In the genomic region with DNA sequence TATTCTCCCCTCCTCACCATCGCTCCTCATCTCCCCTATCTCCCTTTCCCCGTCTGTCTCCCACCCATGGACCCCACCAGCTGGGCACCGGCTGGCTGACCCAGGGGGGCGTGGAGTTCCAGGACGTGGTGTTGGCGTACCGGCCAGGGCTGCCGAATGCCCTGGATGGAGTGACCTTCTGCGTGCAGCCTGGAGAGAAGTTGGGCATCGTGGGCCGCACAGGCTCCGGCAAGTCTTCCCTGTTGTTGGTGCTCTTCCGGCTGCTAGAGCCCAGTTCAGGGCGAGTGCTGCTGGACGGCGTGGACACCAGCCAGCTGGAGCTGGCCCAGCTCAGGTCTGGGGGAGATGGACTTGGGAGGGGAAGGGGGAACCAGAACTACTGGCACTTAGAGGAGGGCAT, we compare ENCODE assay signal across 32 cellular contexts. TPM values are rescaled to one million over a fixed set of nuclear protein-coding genes. Genes with fewer than 3 reads are reported as not detected.
"Had no signal": no experiment of that assay in that cellular context is flagged by ENCODE, and none has a peak within 500 bp of the region (broad histone marks: within the 10 kb centered on the region; RNA-seq: fewer than 3 reads in every experiment).

No MANE protein-coding gene starts in this region.

- H3K36me3 ChIP-seq: SJCRH30 had no signal

- DNase-seq: activated CD4-positive, alpha-beta memory T cell treated with anti-CD3 and anti-CD28 coated beads, Interleukin-2, amount 10 ng/mL, durations not matched to agents 7 days and 5 days; activated CD4-positive, alpha-beta T cell treated with anti-CD3 and anti-CD28 coated beads for 1 hour; activated CD4-positive, alpha-beta T cell treated with anti-CD3 and anti-CD28 coated beads for 48 hours; activated CD4-positive, CD25-positive, alpha-beta regulatory T cell; activated CD8-positive, alpha-beta memory T cell treated with anti-CD3 and anti-CD28 coated beads for 24 hours; activated CD8-positive, alpha-beta memory T cell treated with anti-CD3 and anti-CD28 coated beads, Interleukin-2, amount 10 ng/mL, durations not matched to agents 7 days and 5 days; activated CD8-positive, alpha-beta memory T cell treated with anti-CD3 and anti-CD28 coated beads, Interleukin-2, amount 50 U/mL, for 48 hours; activated gamma-delta T cell treated with Interleukin-2 at 50 U/mL for 16 hours; activated naive CD4-positive, alpha-beta T cell treated with anti-CD3 and anti-CD28 coated beads for 36 hours; amniotic stem cell; NCI-H1092 treated with DMSO at 0.1 percent for 48 hours; NCI-H1417; NCI-H146; NCI-H187; NCI-H2029 treated with DMSO at 0.1 percent for 48 hours; NCI-H2107; NCI-H2171; NCI-H510A; NCI-H526; NCI-H748 treated with DMSO at 0.1 percent for 48 hours; NK-92 treated with Interleukin-12 subunit alpha and Interleukin-12 subunit beta, amount 100 ng/mL, for 24 hours; PC-3; Peyer's patch; RPMI8226; SJCRH30; T1000; WERI-Rb-1 had no signal

- H3K9me3 ChIP-seq: ascending aorta, Peyer's patch, SJCRH30 had no signal

- ATAC-seq: activated CD8-positive, alpha-beta memory T cell treated with anti-CD3 and anti-CD28 coated beads, Interleukin-2, amount 10 ng/mL, durations not matched to agents 7 days and 5 days; activated naive CD4-positive, alpha-beta T cell treated with anti-CD3 and anti-CD28 coated beads, Interleukin-2, amount 50 U/mL, for 72 hours; PC-3; Right ventricle myocardium inferior had no signal

- H3K36me3 Mint-ChIP-seq: activated naive CD4-positive, alpha-beta T cell treated with anti-CD3 and anti-CD28 coated beads, Interleukin-2, amount 50 U/mL, for 72 hours had no signal

- H3K27me3 ChIP-seq: ascending aorta, cardiac muscle cell, Peyer's patch, SJCRH30 had no signal

- H3K27ac Mint-ChIP-seq: activated CD4-positive, alpha-beta memory T cell treated with anti-CD3 and anti-CD28 coated beads, Interleukin-2, amount 10 ng/mL, durations not matched to agents 7 days and 5 days; activated CD8-positive, alpha-beta memory T cell treated with anti-CD3 and anti-CD28 coated beads, Interleukin-2, amount 10 ng/mL, durations not matched to agents 7 days and 5 days; activated naive CD4-positive, alpha-beta T cell treated with anti-CD3 and anti-CD28 coated beads for 36 hours had no signal

- H3K9me3 Mint-ChIP-seq: activated CD4-positive, alpha-beta memory T cell treated with anti-CD3 and anti-CD28 coated beads, Interleukin-2, amount 10 ng/mL, durations not matched to agents 7 days and 5 days; activated naive CD4-positive, alpha-beta T cell treated with anti-CD3 and anti-CD28 coated beads for 36 hours; activated naive CD4-positive, alpha-beta T cell treated with anti-CD3 and anti-CD28 coated beads, Interleukin-2, amount 50 U/mL, for 72 hours had no signal

- H3K27ac ChIP-seq: ascending aorta, cardiac muscle cell, Peyer's patch, SJCRH30, SK-N-MC, WERI-Rb-1 had no signal

- H3K4me1 Mint-ChIP-seq: activated CD4-positive, alpha-beta memory T cell treated with anti-CD3 and anti-CD28 coated beads, Interleukin-2, amount 10 ng/mL, durations not matched to agents 7 days and 5 days; activated CD8-positive, alpha-beta memory T cell treated with anti-CD3 and anti-CD28 coated beads, Interleukin-2, amount 10 ng/mL, durations not matched to agents 7 days and 5 days had no signal

- H3K4me1 ChIP-seq: ascending aorta, Peyer's patch, SJCRH30 had no signal

- H3K27me3 Mint-ChIP-seq: activated CD4-positive, alpha-beta memory T cell treated with anti-CD3 and anti-CD28 coated beads, Interleukin-2, amount 10 ng/mL, durations not matched to agents 7 days and 5 days; activated CD8-positive, alpha-beta memory T cell treated with anti-CD3 and anti-CD28 coated beads, Interleukin-2, amount 10 ng/mL, durations not matched to agents 7 days and 5 days had no signal

- H3K4me3 Mint-ChIP-seq: activated CD4-positive, alpha-beta memory T cell treated with anti-CD3 and anti-CD28 coated beads, Interleukin-2, amount 10 ng/mL, durations not matched to agents 7 days and 5 days; activated CD8-positive, alpha-beta memory T cell treated with anti-CD3 and anti-CD28 coated beads, Interleukin-2, amount 10 ng/mL, durations not matched to agents 7 days and 5 days; activated naive CD4-positive, alpha-beta T cell treated with anti-CD3 and anti-CD28 coated beads for 36 hours had no signal

- H3K4me3 ChIP-seq: ascending aorta, cardiac muscle cell, Peyer's patch, SJCRH30, SK-N-MC had no signal

RNA-seq across cellular contexts. Expression of a gene that starts 7.7 kb away (rescaled TPM):
- total RNA-seq: activated CD8-positive, alpha-beta memory T cell treated with anti-CD3 and anti-CD28 coated beads, Interleukin-2, amount 10 ng/mL, durations not matched to agents 7 days and 5 days; ascending aorta; Peyer's patch had no signal
